Comparison of ENCODE assay signal across 1 cellular context in genomic region chr2:98822301-98823164, GRCh38.
A peak's percentile ranks its signal among the peaks of the same experiment; 100 is the strongest.
TF ChIP-seq lines count a peak whose summit lies in the region.

No MANE protein-coding gene starts in this region.

TF ChIP-seq in H1, 55 proteins besides CTCF, POLR2A, EP300 and RAD21 (continued from another document):
- TF ChIP-seq E2F6 (IDR thresholded peaks at IDR 0.05) (peak; percentile 99), KDM5A (IDR thresholded peaks at IDR 0.05; ENCODE audit: low read length) (no peak), KDM1A (IDR thresholded peaks at IDR 0.05; ENCODE audit: borderline replicate concordance, low read length) (peak; percentile 22), FOSL1 (IDR thresholded peaks at IDR 0.05; ENCODE audit: insufficient read depth, low read depth, low read length) (no peak), RBBP5 (IDR thresholded peaks at IDR 0.05; ENCODE audit: borderline replicate concordance, low read depth, low read length) (0 out of 2 replicates have a peak, but pooled peaks have one; percentile 56), CTBP2 (IDR thresholded peaks at IDR 0.05; ENCODE audit: borderline replicate concordance, insufficient read depth, insufficient read length, low read length) (no peak), EZH2 (IDR thresholded peaks at IDR 0.05; ENCODE audit: low read depth, low read length, severe bottlenecking) (peak; percentile 47), MAX (IDR thresholded peaks at IDR 0.05) (peak; percentile 99), TCF12 (IDR thresholded peaks at IDR 0.05; ENCODE audit: low read depth, low read length) (peak; percentile 83; the same call in 1 of the 2 replicates)
